Comparison of ENCODE assay signal across 8 cellular contexts in the genomic region with DNA sequence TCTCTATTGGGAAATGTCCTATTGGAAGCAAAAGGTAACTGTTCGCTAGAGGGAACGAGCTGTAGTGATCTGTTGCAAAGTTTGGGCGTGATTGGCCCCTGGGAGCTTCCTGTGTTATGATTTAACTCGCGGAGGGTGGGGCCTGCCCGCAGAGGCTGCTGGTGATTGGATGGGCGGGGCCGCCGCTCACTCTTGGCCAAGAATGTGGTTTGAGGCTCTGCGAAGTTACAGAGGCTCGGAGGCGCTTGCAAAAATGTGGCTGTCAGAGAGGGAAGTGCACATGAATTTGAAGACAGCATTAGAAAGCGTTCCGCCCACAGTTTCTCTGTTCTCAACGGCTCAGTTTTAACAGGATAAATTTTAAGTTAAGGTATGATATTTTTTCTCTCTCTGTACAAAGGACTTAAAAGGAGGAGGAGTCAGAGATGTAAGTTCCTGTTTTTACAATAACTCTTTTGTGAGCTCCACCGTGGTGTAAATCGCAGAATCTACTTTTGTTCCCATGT. TPM values are rescaled to one million over a fixed set of nuclear protein-coding genes. Genes with fewer than 3 reads are reported as not detected.
DNase-seq lines count a peak whose midpoint lies in the region; ATAC-seq lines count a peak whose summit lies in the region.

No MANE protein-coding gene starts in this region.

- no peaks in the 10 kb centered on the region for H3K9me3 Mint-ChIP-seq in CD8-positive, alpha-beta memory T cell
- H3K9me3 Mint-ChIP-seq in activated T-cell treated with anti-CD3 and anti-CD28 coated beads, Interleukin-2, amount 50 U/mL, for 24 hours, result no peaks in the 10 kb centered on the region

- CTCF ChIA-PET in CD8-positive, alpha-beta memory T cell (lab: Charles Lee), result interaction anchor here (0.6 to 2.4 kb wide), 20 partner anchors 9 to 140 kb away, joined by 3 to 13 read pairs (median 4); partner anchors contain the start of gene RAB14

- H3K4me1 Mint-ChIP-seq in CD8-positive, alpha-beta memory T cell, result peaks cover 41 to 63% (median 63%) of the 10 kb centered on the region in 3 donors
- peaks cover 56% of the 10 kb centered on the region for H3K4me1 Mint-ChIP-seq in activated T-cell treated with anti-CD3 and anti-CD28 coated beads, Interleukin-2, amount 50 U/mL, for 24 hours (ENCODE audit: low read depth)

- H3K36me3 Mint-ChIP-seq in CD8-positive, alpha-beta memory T cell, result peaks cover 7 to 40% (median 11%) of the 10 kb centered on the region in 3 donors
- H3K36me3 Mint-ChIP-seq in activated T-cell treated with anti-CD3 and anti-CD28 coated beads, Interleukin-2, amount 50 U/mL, for 24 hours (ENCODE audit: low read depth), result peaks cover 74% of the 10 kb centered on the region

- H3K4me3 Mint-ChIP-seq in CD8-positive, alpha-beta memory T cell, result peak overlapping the region; percentile 79 to 91 (median 88)
- H3K4me3 Mint-ChIP-seq in activated T-cell treated with anti-CD3 and anti-CD28 coated beads, Interleukin-2, amount 50 U/mL, for 24 hours, result peak overlapping the region; percentile 71

- H3K4me3 ChIP-seq in CD8-positive, alpha-beta memory T cell (ENCODE audit: low read length), result peak overlapping the region; percentile 63
- H3K4me3 ChIP-seq in muscle layer of duodenum (ENCODE audit: low read depth in 1 of 2, low read length in 2 of 2), result peak overlapping the region; percentile 65 to 66

- no peaks in the 10 kb centered on the region for H3K9me3 ChIP-seq in CD8-positive, alpha-beta memory T cell (ENCODE audit: low read length)
- no peaks in the 10 kb centered on the region for H3K9me3 ChIP-seq in muscle layer of duodenum (ENCODE audit: control insufficient read depth in 1 of 2, low read length in 2 of 2)

- H3K27ac Mint-ChIP-seq in CD8-positive, alpha-beta memory T cell, result peak overlapping the region; percentile 59 to 95 (median 84)
- H3K27ac Mint-ChIP-seq in activated T-cell treated with anti-CD3 and anti-CD28 coated beads, Interleukin-2, amount 50 U/mL, for 24 hours, result peak overlapping the region; percentile 89

- POLR2A ChIA-PET in CD8-positive, alpha-beta memory T cell (lab: Charles Lee), result interaction anchor here (0.6 to 2.3 kb wide), 7 partner anchors 11 to 279 kb away, joined by 3 to 22 read pairs (median 3); partner anchors contain the start of genes PSMD5 and RAB14

- peaks cover 9% of the 10 kb centered on the region for H3K36me3 ChIP-seq in CD8-positive, alpha-beta memory T cell (ENCODE audit: insufficient read depth, low read length)
- peaks cover 5 to 6% of the 10 kb centered on the region in 2 donors for H3K36me3 ChIP-seq in muscle layer of duodenum (ENCODE audit: control insufficient read depth in 1 of 2, insufficient read depth in 2 of 2, low read length in 2 of 2)

- DNase-seq in CD8-positive, alpha-beta memory T cell, result peak; percentile 92 to 97 (median 94)
- peak; percentile 60 for DNase-seq in OCI-M2 (lab: John Stamatoyannopoulos, UW; ENCODE audit: unreplicated experiment)
- DNase-seq in activated T-cell treated with anti-CD3 and anti-CD28 coated beads, Interleukin-2, amount 50 U/mL, for 24 hours, result peak; percentile 93
- DNase-seq in stimulated activated CD8-positive, alpha-beta memory T cell treated with anti-CD3 and anti-CD28 coated beads, Interleukin-7, amount 100 ng/mL, for 24 hours (ENCODE audit: low read depth), result peak; percentile 94

- ATAC-seq in GM19452 (IDR thresholded peaks at IDR 0.05; ENCODE audit: unreplicated experiment), result peak; percentile 98
- ATAC-seq in HG03575 (IDR thresholded peaks at IDR 0.05; ENCODE audit: extremely low read depth, insufficient number of reproducible peaks, low FRiP score, unreplicated experiment), result peak; percentile 88
- ATAC-seq in esophagus mucosa, result peak; percentile 100

- peaks cover 38% of the 10 kb centered on the region for H3K4me1 ChIP-seq in CD8-positive, alpha-beta memory T cell (ENCODE audit: insufficient read depth, low read length)
- peaks cover 8% of the 10 kb centered on the region in 2 donors for H3K4me1 ChIP-seq in muscle layer of duodenum (ENCODE audit: control insufficient read depth in 1 of 2, insufficient read depth in 2 of 2, low read length in 2 of 2)

- H3K27ac ChIP-seq in CD8-positive, alpha-beta memory T cell (ENCODE audit: low read depth, low read length), result peak overlapping the region; percentile 64
- H3K27ac ChIP-seq in muscle layer of duodenum (ENCODE audit: low read length), result peak overlapping the region; percentile 70

- no peaks in the 10 kb centered on the region for H3K27me3 Mint-ChIP-seq in CD8-positive, alpha-beta memory T cell
- no peaks in the 10 kb centered on the region for H3K27me3 Mint-ChIP-seq in activated T-cell treated with anti-CD3 and anti-CD28 coated beads, Interleukin-2, amount 50 U/mL, for 24 hours

- no peaks in the 10 kb centered on the region for H3K27me3 ChIP-seq in CD8-positive, alpha-beta memory T cell (ENCODE audit: insufficient read depth, low read length, poor library complexity, severe bottlenecking)
- H3K27me3 ChIP-seq in muscle layer of duodenum (ENCODE audit: low read depth, low read length), result no peaks in the 10 kb centered on the region

RNA-seq across cellular contexts. Expression of gene CNTRL, which starts 46.9 kb away (rescaled TPM):
- 10 to 100 TPM; 59.4 to 62.8 TPM for total RNA-seq in CD8-positive, alpha-beta memory T cell
- polyA plus RNA-seq in CD8-positive, alpha-beta memory T cell, result 24.6 TPM
- total RNA-seq in esophagus mucosa, result 7.2 TPM

Comparison
In these comparisons a context has a peak if more than half of its experiments do, and no peak if none do; other contexts are left out.
1. Peak in every context shown above with its lines: DNase-seq, ATAC-seq, H3K4me3 ChIP-seq and H3K27ac ChIP-seq.